ENCODE assay signal across 1 cellular context in the genomic region with DNA sequence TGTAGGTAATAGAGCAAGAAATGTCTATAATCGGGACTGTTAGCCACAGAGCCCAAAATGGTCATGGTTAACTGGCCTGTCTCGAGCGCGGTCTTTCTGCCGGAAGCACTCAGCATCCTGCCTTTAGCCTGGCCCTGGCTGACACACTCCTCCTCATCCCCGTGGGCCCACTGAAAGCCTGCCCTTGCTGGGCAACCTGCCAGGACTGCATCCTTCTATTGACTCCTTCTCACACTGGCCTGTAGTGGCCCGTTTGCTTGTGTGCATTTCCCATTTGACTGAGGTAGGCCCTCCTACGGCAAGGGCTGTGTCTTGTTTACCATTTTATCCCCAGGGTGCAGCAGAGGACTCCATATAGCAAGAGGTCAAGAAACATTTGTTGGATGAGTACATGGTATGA.
TF ChIP-seq lines count a peak whose summit lies in the region.

No MANE protein-coding gene starts in this region.

TF ChIP-seq in H1, 55 proteins besides CTCF, POLR2A, EP300 and RAD21 (continued from another document):
- TF ChIP-seq, protein P1, sequence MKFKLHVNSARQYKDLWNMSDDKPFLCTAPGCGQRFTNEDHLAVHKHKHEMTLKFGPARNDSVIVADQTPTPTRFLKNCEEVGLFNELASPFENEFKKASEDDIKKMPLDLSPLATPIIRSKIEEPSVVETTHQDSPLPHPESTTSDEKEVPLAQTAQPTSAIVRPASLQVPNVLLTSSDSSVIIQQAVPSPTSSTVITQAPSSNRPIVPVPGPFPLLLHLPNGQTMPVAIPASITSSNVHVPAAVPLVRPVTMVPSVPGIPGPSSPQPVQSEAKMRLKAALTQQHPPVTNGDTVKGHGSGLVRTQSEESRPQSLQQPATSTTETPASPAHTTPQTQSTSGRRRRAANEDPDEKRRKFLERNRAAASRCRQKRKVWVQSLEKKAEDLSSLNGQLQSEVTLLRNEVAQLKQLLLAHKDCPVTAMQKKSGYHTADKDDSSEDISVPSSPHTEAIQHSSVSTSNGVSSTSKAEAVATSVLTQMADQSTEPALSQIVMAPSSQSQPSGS (IDR thresholded peaks at IDR 0.05; ENCODE audit: low read length): no peak
